25 cellular contexts compared by ENCODE assay signal in genomic region chrX:16465081-16465876, GRCh38.
DNase-seq lines count a peak whose midpoint lies in the region; ATAC-seq and TF ChIP-seq lines count a peak whose summit lies in the region.
"Had no signal": no experiment of that assay in that cellular context is flagged by ENCODE, and none has a peak within 500 bp of the region (broad histone marks: within the 10 kb centered on the region; RNA-seq: fewer than 3 reads in every experiment).

No MANE protein-coding gene starts in this region.

- 100% methylated on average over 1 of the region's 5 CpGs; no CpG with 5 or more reads in 1 of the 2 experiments for WGBS in IMR-90 (ENCODE audit: extremely low coverage in 2 of 2, insufficient read length in 1 of 2), 2 experiments

- H2AFZ ChIP-seq in IMR-90 (replicated peaks; ENCODE audit: low read length, poor library complexity), result no peak overlapping the region
- H2AFZ ChIP-seq: hepatocyte had no signal

- H4K8ac ChIP-seq in IMR-90 (ENCODE audit: low read depth in 2 of 2, low read length in 2 of 2), result peak overlapping the region in 1 of 2 experiments; percentile 17; a peak in 1 of 4 replicates

- peaks cover 0 to 3% (median 0%) of the 10 kb centered on the region in 5 donors for H3K27me3 Mint-ChIP-seq in naive thymus-derived CD8-positive, alpha-beta T cell
- H3K27me3 Mint-ChIP-seq: activated CD4-positive, alpha-beta T cell treated with anti-CD3 and anti-CD28 coated beads, Interleukin-2, amount 10 ng/mL, durations not matched to agents 7 days and 5 days had no signal

- no peak overlapping the region for H3K4me3 ChIP-seq in IMR-90 (ENCODE audit: insufficient read depth, low read depth, low read length)
- H3K4me3 ChIP-seq in choroid plexus epithelial cell (ENCODE audit: low read depth, low read length), result no peak overlapping the region
- H3K4me3 ChIP-seq: breast epithelium, hepatocyte, neural progenitor cell, thoracic aorta had no signal

- H2AK5ac ChIP-seq in IMR-90 (ENCODE audit: low read depth, low read length), result peak overlapping the region; percentile 13; the same call in 1 of the 2 replicates

- no peak overlapping the region for H3K23ac ChIP-seq in IMR-90 (ENCODE audit: low read depth, low read length)

- peaks cover 0 to 3% (median 0%) of the 10 kb centered on the region in 3 donors for H3K36me3 Mint-ChIP-seq in naive thymus-derived CD8-positive, alpha-beta T cell
- H3K36me3 Mint-ChIP-seq: neural progenitor cell had no signal

- no peak overlapping the region for H3K4me3 Mint-ChIP-seq in naive thymus-derived CD8-positive, alpha-beta T cell
- H3K4me3 Mint-ChIP-seq: activated CD4-positive, alpha-beta T cell treated with anti-CD3 and anti-CD28 coated beads, Interleukin-2, amount 10 ng/mL, durations not matched to agents 7 days and 5 days; neural progenitor cell had no signal

- H3K27ac Mint-ChIP-seq in naive thymus-derived CD8-positive, alpha-beta T cell, result no peak overlapping the region
- H3K27ac Mint-ChIP-seq: activated CD4-positive, alpha-beta T cell treated with anti-CD3 and anti-CD28 coated beads, Interleukin-2, amount 10 ng/mL, durations not matched to agents 7 days and 5 days; neural progenitor cell had no signal

- no peaks in the 10 kb centered on the region for H4K20me1 ChIP-seq in IMR-90 (ENCODE audit: insufficient read depth, low read length)

- H3K9ac ChIP-seq in IMR-90 (ENCODE audit: low read depth, low read length), result no peak overlapping the region
- H3K9ac ChIP-seq: neural progenitor cell had no signal

- dilution Hi-C loops in IMR-90 (cut with HindIII; ENCODE audit: low sequenced_read_pairs, unreplicated experiment), result no loop called here

- TF ChIP-seq RAD21 in IMR-90 (IDR thresholded peaks at IDR 0.05; ENCODE audit: low read length), result no peak

- H3K9me3 Mint-ChIP-seq in naive thymus-derived CD8-positive, alpha-beta T cell, result peaks cover 0 to 1% (median 0%) of the 10 kb centered on the region in 9 donors
- H3K9me3 Mint-ChIP-seq: activated CD4-positive, alpha-beta T cell treated with anti-CD3 and anti-CD28 coated beads, Interleukin-2, amount 10 ng/mL, durations not matched to agents 7 days and 5 days; neural progenitor cell had no signal

- peak overlapping the region; percentile 89 for H2BK20ac ChIP-seq in IMR-90 (ENCODE audit: low read depth, low read length)

- H4K5ac ChIP-seq in IMR-90 (ENCODE audit: low read depth, low read length), result peak overlapping the region; percentile 64; the same call in 1 of the 2 replicates

- TF ChIP-seq CTCF in IMR-90 (conservative IDR thresholded peaks at IDR 0.05; ENCODE audit: low read depth, low read length) (no peak), choroid plexus epithelial cell (conservative IDR thresholded peaks at IDR 0.05; ENCODE audit: low read depth, low read length) (no peak)

- peaks cover 0 to 2% (median 0%) of the 10 kb centered on the region in 4 donors for H3K4me1 Mint-ChIP-seq in naive thymus-derived CD8-positive, alpha-beta T cell
- H3K4me1 Mint-ChIP-seq: activated CD4-positive, alpha-beta T cell treated with anti-CD3 and anti-CD28 coated beads, Interleukin-2, amount 10 ng/mL, durations not matched to agents 7 days and 5 days; neural progenitor cell had no signal

- ATAC-seq in IMR-90 (ENCODE audit: low read depth) (no peak), HG03378 (IDR thresholded peaks at IDR 0.05; ENCODE audit: unreplicated experiment) (no peak)
- no peak for ATAC-seq in naive thymus-derived CD8-positive, alpha-beta T cell

- no peak overlapping the region for H3K4me2 ChIP-seq in IMR-90 (ENCODE audit: low read depth, low read length)
- H3K4me2 ChIP-seq: hepatocyte, neural progenitor cell had no signal

- peak; percentile 26 for DNase-seq in EH (ENCODE audit: low read depth)
- peak; percentile 60 for DNase-seq in IMR-90
- peak; percentile 41 for DNase-seq in choroid plexus epithelial cell (ENCODE audit: low read depth)
- DNase-seq in iris pigment epithelial cell (ENCODE audit: low read depth), result peak; percentile 29
- DNase-seq in NCI-H2196 treated with DMSO at 0.1 percent for 48 hours (lab: John Stamatoyannopoulos, UW; ENCODE audit: unreplicated experiment), result no peak
- DNase-seq in naive thymus-derived CD8-positive, alpha-beta T cell, result no peak
- DNase-seq in NCI-H345 (lab: John Stamatoyannopoulos, UW), result no peak
- DNase-seq: activated CD4-positive, alpha-beta T cell treated with anti-CD3 and anti-CD28 coated beads, Interleukin-2, amount 10 ng/mL, durations not matched to agents 7 days and 5 days; activated CD8-positive, alpha-beta memory T cell treated with anti-CD3 and anti-CD28 coated beads, Interleukin-2, amount 50 U/mL, for 4 hours; activated effector memory CD4-positive, alpha-beta T cell treated with Interleukin-2 at 50 U/mL for 16 hours; foreskin melanocyte; islet precursor cell; NCI-H1105; NCI-H2029; NCI-H446 treated with DMSO at 0.1 percent for 48 hours; small intestine; stimulated activated CD4-positive, alpha-beta T cell treated with anti-CD3 and anti-CD28 coated beads, Interleukin-2, amount 100 ng/mL, for 48 hours; stimulated activated naive CD4-positive, alpha-beta T cell; T-helper 2 cell had no signal

- H3K79me1 ChIP-seq in IMR-90 (ENCODE audit: low read depth in 1 of 2, low read length in 2 of 2), result peaks cover 0 to 7% of the 10 kb centered on the region in 2 experiments; a peak in 1 of 4 replicates

- H3K27me3 ChIP-seq in IMR-90 (ENCODE audit: control insufficient read depth, insufficient read depth, low read length), result peaks cover 2% of the 10 kb centered on the region; the same call in 1 of the 2 replicates
- H3K27me3 ChIP-seq: hepatocyte, neural progenitor cell had no signal

- H2BK120ac ChIP-seq in IMR-90 (ENCODE audit: low read depth, low read length), result peak overlapping the region; percentile 73; the same call in 1 of the 2 replicates

- CTCF ChIA-PET in IMR-90 (lab: Yijun Ruan, JAX), result no interaction called here

- 0 out of 3 replicates have a peak overlapping the region, but pooled peaks have one; percentile 63 for H2BK15ac ChIP-seq in IMR-90 (ENCODE audit: low read depth, low read length)

- peaks cover 2% of the 10 kb centered on the region; the same call in 1 of the 2 replicates for H3K9me3 ChIP-seq in IMR-90 (ENCODE audit: control insufficient read depth, insufficient read depth, low read length)
- H3K9me3 ChIP-seq: breast epithelium, thoracic aorta had no signal

- H3K56ac ChIP-seq in IMR-90 (ENCODE audit: extremely low read depth, insufficient read depth, low read length), result no peak overlapping the region

- H3K14ac ChIP-seq in IMR-90 (replicated peaks; ENCODE audit: low read depth, low read length), result 0 out of 2 replicates have a peak overlapping the region, but pooled peaks have one; percentile 60

- peak overlapping the region; percentile 38 for H2BK5ac ChIP-seq in IMR-90 (ENCODE audit: low read depth, low read length, poor library complexity, severe bottlenecking)

- intact Hi-C loops in IMR-90 (cut with micrococcal nuclease), result no loop called here

- in situ Hi-C loops in IMR-90 (cut with MboI; ENCODE audit: low sequenced_read_pairs), result no loop called here

- H3K27ac ChIP-seq in IMR-90 (ENCODE audit: insufficient read depth, low read length), result no peak overlapping the region
- H3K27ac ChIP-seq: breast epithelium, hepatocyte, neural progenitor cell, thoracic aorta, VCaP had no signal

- H3K4me1 ChIP-seq in IMR-90 (ENCODE audit: control insufficient read depth, insufficient read depth, low read length), result peaks cover 11% of the 10 kb centered on the region
- H3K4me1 ChIP-seq: breast epithelium had no signal

- H3K18ac ChIP-seq in IMR-90 (ENCODE audit: low read depth, low read length), result peak overlapping the region; percentile 20; the same call in 1 of the 2 replicates

- H3K4ac ChIP-seq in IMR-90 (ENCODE audit: low read depth, low read length), result peak overlapping the region; percentile 63; the same call in 1 of the 2 replicates

- no peaks in the 10 kb centered on the region for H3K36me3 ChIP-seq in IMR-90 (ENCODE audit: control insufficient read depth, insufficient read depth, low read length)
- H3K36me3 ChIP-seq: breast epithelium, neural progenitor cell, thoracic aorta had no signal

- no peak overlapping the region for H4K91ac ChIP-seq in IMR-90 (ENCODE audit: insufficient read depth, low read depth, low read length)

- no peak overlapping the region for H2AK9ac ChIP-seq in IMR-90 (replicated peaks; ENCODE audit: low read depth, low read length, poor library complexity)

- H3K9me1 ChIP-seq in IMR-90 (ENCODE audit: insufficient read depth, low read length), result peaks cover 6% of the 10 kb centered on the region

- POLR2A ChIA-PET in IMR-90 (lab: Charles Lee; ENCODE audit: unreplicated experiment), result no interaction called here
- POLR2A ChIA-PET in naive thymus-derived CD8-positive, alpha-beta T cell (lab: Charles Lee), result no interaction called here

- no peak for TF ChIP-seq POLR2A in IMR-90 (IDR thresholded peaks at IDR 0.05; ENCODE audit: low read depth, low read length)

- BruUV-seq in IMR-90 (replicated peaks; lab: Mats Ljungman, UMichigan), result no TSS peak

TF ChIP-seq in IMR-90, 13 proteins besides CTCF, POLR2A, EP300 and RAD21 (continues in another document):
- no peak for TF ChIP-seq SMC3 (IDR thresholded peaks at IDR 0.05; ENCODE audit: low read depth, low read length)
- TF ChIP-seq CEBPB (IDR thresholded peaks at IDR 0.05; ENCODE audit: low read depth, low read length), result no peak
- TF ChIP-seq BHLHE40 (IDR thresholded peaks at IDR 0.05; ENCODE audit: low read depth, low read length), result no peak
- TF ChIP-seq RCOR1 (IDR thresholded peaks at IDR 0.05; ENCODE audit: insufficient replicate concordance, low read length), result no peak
- TF ChIP-seq ELK1 (IDR thresholded peaks at IDR 0.05; ENCODE audit: borderline replicate concordance, low read depth, low read length), result no peak
- no peak for TF ChIP-seq NFE2L2 (IDR thresholded peaks at IDR 0.05; ENCODE audit: low read depth, low read length)
- TF ChIP-seq MAFK (IDR thresholded peaks at IDR 0.05; ENCODE audit: low read depth, low read length), result no peak
- no peak for TF ChIP-seq USF2 (IDR thresholded peaks at IDR 0.05; ENCODE audit: low read depth, low read length)
- no peak for TF ChIP-seq RFX5 (IDR thresholded peaks at IDR 0.05; ENCODE audit: low read depth, low read length)

Comparison
In these comparisons a context has a peak if more than half of its experiments do, and no peak if none do; other contexts are left out.
1. DNase-seq: peak in EH (single experiment), IMR-90 (single experiment), choroid plexus epithelial cell (single experiment) and iris pigment epithelial cell (single experiment); none in NCI-H2196 treated with DMSO at 0.1 percent for 48 hours (single experiment), naive thymus-derived CD8-positive, alpha-beta T cell (0 of 10) and NCI-H345 (single experiment).